Comparison of ENCODE assay signal across 23 cellular contexts in genomic region chr3:166764698-166765318, GRCh38.
"Had no signal": no experiment of that assay in that cellular context is flagged by ENCODE, and none has a peak within 500 bp of the region (broad histone marks: within the 10 kb centered on the region; RNA-seq: fewer than 3 reads in every experiment).

No MANE protein-coding gene starts in this region.

- H3K27ac ChIP-seq: neural progenitor cell, ovary, parathyroid adenoma, psoas muscle, right lobe of liver, sigmoid colon, stomach, thoracic aorta, thyroid gland, tibial nerve, upper lobe of right lung, uterus had no signal

- ATAC-seq: natural killer cell; psoas muscle; right cardiac atrium; right lobe of liver; stimulated activated effector memory CD8-positive, alpha-beta T cell treated with anti-CD3 and anti-CD28 coated beads, Interleukin-12 subunit alpha, Interleukin-12 subunit beta, amount 100 ng/mL, for 72 hours; stimulated activated naive B cell treated with anti-CD40 and anti-IgM and Interleukin-4, amounts not matched to agents 10 μg/mL and 1 μg/mL and 100 μg/mL, for 72 hours; upper lobe of right lung had no signal

- H3K27me3 ChIP-seq: neural progenitor cell, ovary, right lobe of liver, sigmoid colon, stomach, thyroid gland, tibial nerve, upper lobe of right lung, uterus had no signal

- DNase-seq: natural killer cell; occipital lobe; ovary; psoas muscle; right cardiac atrium; right lobe of liver; sigmoid colon; small intestine; stimulated activated CD4-positive, alpha-beta T cell treated with anti-CD3 and anti-CD28 coated beads, Interleukin-15, amount 100 ng/mL, for 24 hours; stimulated activated CD4-positive, alpha-beta T cell treated with anti-CD3 and anti-CD28 coated beads, Interleukin-2, amount 100 ng/mL, for 24 hours; stimulated activated CD4-positive, alpha-beta T cell treated with anti-CD3 and anti-CD28 coated beads, Interleukin-2, amount 100 ng/mL, for 48 hours; stimulated activated CD4-positive, alpha-beta T cell treated with anti-CD3 and anti-CD28 coated beads, Interleukin-4, amount 100 ng/mL, for 24 hours; stimulated activated naive B cell treated with anti-CD40 and anti-IgM and Interleukin-4, amounts not matched to agents 10 μg/mL and 1 μg/mL and 100 μg/mL, for 72 hours; stimulated activated naive CD4-positive, alpha-beta T cell treated with Interleukin-2 at 50 U/mL for 16 hours; stomach; thyroid gland; upper lobe of right lung; uterus had no signal

- H3K9ac ChIP-seq: neural progenitor cell, parathyroid adenoma had no signal

- H3K4me1 ChIP-seq: neural progenitor cell, parathyroid adenoma, psoas muscle, right lobe of liver, sigmoid colon, stomach, thyroid gland, tibial nerve, upper lobe of right lung, uterus had no signal

- H3K79me2 ChIP-seq: parathyroid adenoma had no signal

- H3K9me3 ChIP-seq: ovary, psoas muscle, right lobe of liver, thoracic aorta, thyroid gland, upper lobe of right lung, uterus had no signal

- H2AFZ ChIP-seq: neural progenitor cell, parathyroid adenoma had no signal

- H3K36me3 ChIP-seq: neural progenitor cell, ovary, right lobe of liver, sigmoid colon, stomach, thoracic aorta, thyroid gland, tibial nerve, upper lobe of right lung, uterus had no signal

- H3K4me3 ChIP-seq: neural progenitor cell, ovary, psoas muscle, right lobe of liver, sigmoid colon, stomach, thoracic aorta, thyroid gland, tibial nerve, upper lobe of right lung, uterus had no signal

- FAIRE-seq: small intestine had no signal

- H3K4me2 ChIP-seq: neural progenitor cell had no signal
